ENCODE assay signal across 9 cellular contexts in the genomic region with DNA sequence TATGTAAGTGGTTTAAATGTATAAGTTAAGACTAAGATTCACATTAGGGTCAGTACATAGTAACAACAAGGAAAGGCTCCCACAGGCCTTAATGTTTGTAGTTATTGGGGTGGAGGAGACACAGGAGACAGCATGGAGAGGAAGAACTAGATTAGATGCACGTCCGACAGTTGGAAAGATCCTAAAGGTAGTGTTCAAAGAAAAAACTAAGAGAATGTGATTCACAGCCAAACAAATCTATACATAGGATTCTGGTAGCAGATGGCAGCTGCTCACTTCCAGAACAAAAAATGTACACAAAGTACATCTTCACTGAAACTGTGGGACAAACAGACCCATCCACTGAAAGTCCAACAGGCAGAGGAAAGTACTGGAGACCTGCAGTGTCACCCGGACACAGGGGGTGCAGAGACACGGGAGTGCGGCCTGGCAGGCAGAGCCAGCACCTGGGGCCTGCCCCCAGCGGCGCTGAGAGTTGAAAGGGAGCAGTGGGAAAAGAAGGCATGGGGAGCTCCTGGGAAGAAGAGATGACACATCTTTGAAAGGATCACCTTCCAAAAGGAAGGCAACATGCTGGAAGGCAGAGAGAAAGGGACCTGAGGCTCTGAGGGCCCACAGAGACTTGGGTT.
"Had no signal": no experiment of that assay in that cellular context is flagged by ENCODE, and none has a peak within 500 bp of the region (broad histone marks: within the 10 kb centered on the region; RNA-seq: fewer than 3 reads in every experiment).

No MANE protein-coding gene starts in this region.

- H3K36me3 Mint-ChIP-seq: natural killer cell had no signal

- H3K27ac Mint-ChIP-seq: natural killer cell had no signal

- DNase-seq: activated CD4-positive, alpha-beta T cell treated with anti-CD3 and anti-CD28 coated beads, Interleukin-2, amount 50 U/mL, for 1 hour; activated T-cell treated with anti-CD3 and anti-CD28 coated beads, Interleukin-2, amount 50 U/mL, for 1 hour; amniotic stem cell; foreskin keratinocyte; left colon; natural killer cell; Right ventricle myocardium superior; stimulated activated CD4-positive, alpha-beta T cell treated with anti-CD3 and anti-CD28 coated beads, Interleukin-4, amount 100 ng/mL, for 4 hours; transverse colon had no signal

- H3K4me1 Mint-ChIP-seq: natural killer cell had no signal

- ATAC-seq: foreskin keratinocyte, left colon, natural killer cell had no signal

- H3K9me3 Mint-ChIP-seq: natural killer cell had no signal

- H3K4me3 Mint-ChIP-seq: natural killer cell had no signal
